In genomic region chr5:43045236-43045635, GRCh38 we compare ENCODE assay signal across 17 cellular contexts. TPM values are rescaled to one million over a fixed set of nuclear protein-coding genes. Genes with fewer than 3 reads are reported as not detected.
A peak's percentile ranks its signal among the peaks of the same experiment; 100 is the strongest.
DNase-seq lines count a peak whose midpoint lies in the region; ATAC-seq, FAIRE-seq and TF ChIP-seq lines count a peak whose summit lies in the region.
"Had no signal": no experiment of that assay in that cellular context is flagged by ENCODE, and none has a peak within 500 bp of the region (broad histone marks: within the 10 kb centered on the region; RNA-seq: fewer than 3 reads in every experiment).

No MANE protein-coding gene starts in this region.

- no peak overlapping the region for H2BK120ac ChIP-seq in H1 (replicated peaks; ENCODE audit: low read depth, low read length)

- H3K18ac ChIP-seq in H1 (ENCODE audit: extremely low read depth, low read length): no peak overlapping the region

- H3K27ac ChIP-seq in HEK293 (ENCODE audit: extremely low read depth, low read depth, low read length): no peak overlapping the region
- no peak overlapping the region for H3K27ac ChIP-seq in H1 (ENCODE audit: low read depth, low read length)
- H3K27ac ChIP-seq in neural progenitor cell: no peak overlapping the region
- H3K27ac ChIP-seq in small intestine (ENCODE audit: low read depth in 1 of 2, low read length in 1 of 2): no peak overlapping the region

- no peaks in the 10 kb centered on the region for H3K9me3 ChIP-seq in HEK293 (ENCODE audit: control insufficient read depth, insufficient read depth, low read depth, low read length)
- no peaks in the 10 kb centered on the region for H3K9me3 ChIP-seq in H1 (ENCODE audit: insufficient read depth in 2 of 2, low read depth in 1 of 2, low read length in 1 of 2)
- H3K9me3 ChIP-seq in neural progenitor cell (ENCODE audit: low read depth): no peaks in the 10 kb centered on the region
- no peaks in the 10 kb centered on the region for H3K9me3 ChIP-seq in small intestine (ENCODE audit: control insufficient read depth, low read depth)
- H3K9me3 ChIP-seq in MG63: no peaks in the 10 kb centered on the region
- H3K9me3 ChIP-seq: left lung had no signal

- no peak overlapping the region for H3K4ac ChIP-seq in H1 (replicated peaks; ENCODE audit: insufficient read length, low read depth, low read length)

- no peaks in the 10 kb centered on the region for H3K36me3 ChIP-seq in HEK293 (ENCODE audit: control insufficient read depth in 2 of 2, insufficient read depth in 1 of 2, low read length in 2 of 2)
- H3K36me3 ChIP-seq in H1 (ENCODE audit: control insufficient read depth in 2 of 4, insufficient read depth in 4 of 4, low read length in 3 of 4): no peaks in the 10 kb centered on the region
- H3K36me3 ChIP-seq in neural progenitor cell: no peaks in the 10 kb centered on the region
- H3K36me3 ChIP-seq in small intestine (ENCODE audit: control insufficient read depth in 2 of 2, insufficient read depth in 2 of 2, low read length in 2 of 2): no peaks in the 10 kb centered on the region
- peaks cover 2% of the 10 kb centered on the region; the same call in 1 of the 2 replicates for H3K36me3 ChIP-seq in MG63
- H3K36me3 ChIP-seq: left lung had no signal

- H3K14ac ChIP-seq in H1 (ENCODE audit: insufficient read length): no peak overlapping the region

- FAIRE-seq in H1 (lab: Jason Lieb, UNC) (no peak), small intestine (lab: Jason Lieb, UNC) (no peak)
- FAIRE-seq: RCC 7860 had no signal

- no peak for TF ChIP-seq EP300 in H1 (IDR thresholded peaks at IDR 0.05; ENCODE audit: borderline replicate concordance in 1 of 2, low read depth in 2 of 2, low read length in 2 of 2)

- no peak for TF ChIP-seq POLR2A in H1 (IDR thresholded peaks at IDR 0.05; ENCODE audit: control extremely low read depth in 1 of 2, low read depth in 2 of 2, low read length in 2 of 2)

- peaks cover 2% of the 10 kb centered on the region for H3K9me3 Mint-ChIP-seq in neural progenitor cell
- H3K9me3 Mint-ChIP-seq: activated T-helper 1 cell treated with anti-CD3 and anti-CD28 coated beads, Interleukin-12 subunit alpha, Interleukin-12 subunit beta, Interleukin-2, Interleukin-4 antibody, amounts not matched to agents 30 ng/mL and 10 ng/mL and 1 ng/mL, durations not matched to agents 14 hours and 24 hours and 36 hours had no signal

- TF ChIP-seq RAD21 in H1 (IDR thresholded peaks at IDR 0.05 in 1 of 2, conservative IDR thresholded peaks at IDR 0.05 in 1 of 2; ENCODE audit: low read depth in 2 of 2, low read length in 2 of 2): no peak

- H2BK20ac ChIP-seq in H1 (ENCODE audit: low read length): 0 out of 2 replicates have a peak overlapping the region, but pooled peaks have one; percentile 21

- no peak for TF ChIP-seq CTCF in HEK293 (tag by site-specific recombination; IDR thresholded peaks at IDR 0.05)
- no peak for TF ChIP-seq CTCF in H1 (IDR thresholded peaks at IDR 0.05; ENCODE audit: control extremely low read depth in 1 of 3, insufficient read depth in 1 of 3, low read depth in 1 of 3, low read length in 3 of 3)
- TF ChIP-seq CTCF in neural progenitor cell (IDR thresholded peaks at IDR 0.05): no peak

- POLR2A ChIA-PET in HEK293 (lab: Yijun Ruan, JAX) (interaction anchor here (0.6 to 1.8 kb wide), 3 partner anchors 20 to 107 kb away, joined by 4 to 5 read pairs (median 5); no protein-coding TSS in a partner anchor), H1 (lab: Charles Lee; ENCODE audit: partially characterized antibody) (interaction anchor here (0.7 to 2.7 kb wide), 6 partner anchors 11 to 75 kb away, joined by 3 to 8 read pairs (median 4); partner anchors contain the start of gene ZNF131)

- no peak overlapping the region for H4K91ac ChIP-seq in H1 (replicated peaks; ENCODE audit: insufficient read length, low read length)

- peaks cover 46% of the 10 kb centered on the region for H3F3A ChIP-seq in neural progenitor cell (ENCODE audit: low read depth)

- H3K23me2 ChIP-seq in H1 (ENCODE audit: low read depth, low read length): no peaks in the 10 kb centered on the region; the same call in 1 of the 2 replicates

- no peak for ATAC-seq in HG02588 (IDR thresholded peaks at IDR 0.05; ENCODE audit: unreplicated experiment)
- ATAC-seq: left lung had no signal

- H2AK5ac ChIP-seq in H1 (ENCODE audit: low read depth, low read length): no peak overlapping the region

- CTCF ChIA-PET in HEK293 (lab: Yijun Ruan, JAX) (interaction anchor here (0.7 to 2.2 kb wide), 5 partner anchors 20 to 134 kb away, joined by 3 to 7 read pairs (median 6); no protein-coding TSS in a partner anchor), H1 (lab: Charles Lee; ENCODE audit: partially characterized antibody) (interaction anchor here (0.6 to 2.0 kb wide), 7 partner anchors 8 to 92 kb away, joined by 3 to 8 read pairs (median 3); no protein-coding TSS in a partner anchor)

- H3K4me2 ChIP-seq in H1 (ENCODE audit: insufficient read depth in 1 of 2, low read depth in 2 of 2, low read length in 2 of 2) (peak overlapping the region; percentile 46 to 72), neural progenitor cell (peak overlapping the region; percentile 1)

- H3K79me2 ChIP-seq in H1 (ENCODE audit: control insufficient read depth in 1 of 2, insufficient read depth in 2 of 2, low read length in 2 of 2) (no peaks in the 10 kb centered on the region), neural progenitor cell (ENCODE audit: low read depth) (no peaks in the 10 kb centered on the region)

- WGBS in H1 (ENCODE audit: extremely low coverage in 1 of 2, insufficient coverage in 1 of 2, insufficient read length in 1 of 2, insufficient replicate concordance in 2 of 2, low coverage in 1 of 2, low lambda C conversion rate in 2 of 2, missing lambda C conversion rate in 1 of 2), 2 experiments: 7% methylated on average over 4 of the region's 4 CpGs; no CpG with 5 or more reads in 1 of the 2 experiments
- WGBS in small intestine, 3 donors: 39 to 57% (median 50%) methylated on average over 4 of the region's 4 CpGs

- DNase-seq in NCI-H187 treated with DMSO at 0.1 percent for 48 hours (lab: John Stamatoyannopoulos, UW) (peak; percentile 76), H1 (ENCODE audit: low read depth in 1 of 2, low spot score in 2 of 2) (no peak), neural progenitor cell (ENCODE audit: low spot score) (peak; percentile 25), NCI-H345 (lab: John Stamatoyannopoulos, UW) (no peak), small intestine (no peak), MG63 (no peak)
- DNase-seq: activated CD4-positive, alpha-beta T cell treated with anti-CD3 and anti-CD28 coated beads for 1 hour; left lung; NCI-H1436; NCI-H446 treated with DMSO at 0.1 percent for 48 hours; stimulated activated CD4-positive, alpha-beta T cell treated with anti-CD3 and anti-CD28 coated beads, Interleukin-2, amount 100 ng/mL, for 48 hours; stomach; T1000 had no signal

- H3K56ac ChIP-seq in H1 (replicated peaks; ENCODE audit: insufficient read length, low read depth, low read length): no peak overlapping the region

- H2BK12ac ChIP-seq in H1 (ENCODE audit: low read depth, low read length): no peak overlapping the region

- no peak overlapping the region for H3K9ac ChIP-seq in H1 (replicated peaks in 1 of 4; ENCODE audit: extremely low read depth in 1 of 4, low read depth in 3 of 4, low read length in 3 of 4)
- H3K9ac ChIP-seq in neural progenitor cell: no peak overlapping the region

- H3K4me1 ChIP-seq in HEK293 (ENCODE audit: control insufficient read depth, insufficient read depth, low read length) (no peaks in the 10 kb centered on the region; the same call in 1 of the 2 replicates), H1 (replicated peaks in 1 of 4; ENCODE audit: control insufficient read depth in 3 of 4, insufficient read depth in 4 of 4, low read length in 3 of 4) (peaks cover 7 to 21% (median 11%) of the 10 kb centered on the region in 4 experiments), neural progenitor cell (peaks cover 13% of the 10 kb centered on the region), small intestine (ENCODE audit: control insufficient read depth in 2 of 2, insufficient read depth in 1 of 2, low read depth in 1 of 2, low read length in 1 of 2) (no peaks in the 10 kb centered on the region)

- peaks cover 54% of the 10 kb centered on the region for H3K27me3 Mint-ChIP-seq in neural progenitor cell (ENCODE audit: insufficient read depth, low read depth)

- no peak overlapping the region for H4K8ac ChIP-seq in H1 (ENCODE audit: extremely low read depth, insufficient read depth, low read length)

- no peaks in the 10 kb centered on the region for H3K79me1 ChIP-seq in H1 (ENCODE audit: low read depth, low read length)

- H3K23ac ChIP-seq in H1 (ENCODE audit: insufficient read length): no peak overlapping the region

- H3K4me3 Mint-ChIP-seq in neural progenitor cell: no peak overlapping the region
- H3K4me3 Mint-ChIP-seq: activated T-helper 1 cell treated with anti-CD3 and anti-CD28 coated beads, Interleukin-12 subunit alpha, Interleukin-12 subunit beta, Interleukin-2, Interleukin-4 antibody, amounts not matched to agents 30 ng/mL and 10 ng/mL and 1 ng/mL, durations not matched to agents 14 hours and 24 hours and 36 hours had no signal

- peaks cover 36 to 63% (median 52%) of the 10 kb centered on the region in 4 experiments for H3K27me3 ChIP-seq in H1 (replicated peaks in 1 of 4; ENCODE audit: control insufficient read depth in 3 of 4, extremely low read depth in 1 of 4, insufficient read depth in 3 of 4, low read length in 3 of 4)
- H3K27me3 ChIP-seq in neural progenitor cell: peaks cover 78% of the 10 kb centered on the region
- H3K27me3 ChIP-seq in small intestine (ENCODE audit: control insufficient read depth in 2 of 2, insufficient read depth in 2 of 2, low read length in 2 of 2): no peaks in the 10 kb centered on the region
- no peaks in the 10 kb centered on the region for H3K27me3 ChIP-seq in MG63

- peaks cover 1% of the 10 kb centered on the region for H3K36me3 Mint-ChIP-seq in neural progenitor cell

- no peak overlapping the region for H2BK5ac ChIP-seq in H1 (ENCODE audit: low read depth, low read length)

- H2BK15ac ChIP-seq in H1 (ENCODE audit: low read length): no peak overlapping the region

- peaks cover 37% of the 10 kb centered on the region for H3K4me1 Mint-ChIP-seq in neural progenitor cell

- H4K5ac ChIP-seq in H1 (ENCODE audit: insufficient read length, low read depth, low read length): no peak overlapping the region

- no peak overlapping the region for H3K27ac Mint-ChIP-seq in neural progenitor cell
- H3K27ac Mint-ChIP-seq: activated T-helper 1 cell treated with anti-CD3 and anti-CD28 coated beads, Interleukin-12 subunit alpha, Interleukin-12 subunit beta, Interleukin-2, Interleukin-4 antibody, amounts not matched to agents 30 ng/mL and 10 ng/mL and 1 ng/mL, durations not matched to agents 14 hours and 24 hours and 36 hours had no signal

- H4K20me1 ChIP-seq in H1 (replicated peaks in 1 of 2; ENCODE audit: control insufficient read depth in 1 of 2, insufficient read depth in 2 of 2, low read length in 2 of 2) (peaks cover 11 to 25% of the 10 kb centered on the region in 2 experiments), neural progenitor cell (ENCODE audit: low read depth) (peaks cover 54% of the 10 kb centered on the region)

- H3K4me3 ChIP-seq in HEK293 (ENCODE audit: low read depth, low read length): no peak overlapping the region
- H3K4me3 ChIP-seq in H1 (ENCODE audit: extremely low read depth in 1 of 4, insufficient read depth in 2 of 4, low read depth in 3 of 4, low read length in 4 of 4): peak overlapping the region in 2 of 4 experiments; percentile 29 to 41; a peak in 5 of 8 replicates
- no peak overlapping the region for H3K4me3 ChIP-seq in neural progenitor cell
- no peak overlapping the region for H3K4me3 ChIP-seq in small intestine (ENCODE audit: low read depth in 1 of 2, low read length in 2 of 2)
- no peak overlapping the region for H3K4me3 ChIP-seq in MG63
- H3K4me3 ChIP-seq: left lung had no signal

- no peak overlapping the region for H2AFZ ChIP-seq in H1 (ENCODE audit: low read length)
- no peak overlapping the region for H2AFZ ChIP-seq in neural progenitor cell (replicated peaks)

RNA-seq across cellular contexts. Expression of gene ANXA2R, which starts 5.1 kb away (rescaled TPM):
- 0.17 and 0.29 TPM in 2 replicates for total RNA-seq in H1 (2021; fragmentation: NEBNext Ultra II Directional; extraction: Animal tissue kit (Norgen Biotek cat#: 25700))
- 0.08 and 0.11 TPM in 2 replicates for polyA plus RNA-seq in H1 (2011; rRNA removed)
- polyA plus RNA-seq in H1 (2011; cell fraction: cytosol; rRNA removed): 0.14 TPM
- 0.30 TPM for polyA plus RNA-seq in H1 (2011; cell fraction: nucleus; rRNA removed)
- 0.11 TPM in 1 of 4 replicates, not detected in the others for polyA plus RNA-seq in H1 (2012, experiment 1 of 2)
- polyA plus RNA-seq in H1 (2012, experiment 2 of 2): not detected
- polyA plus RNA-seq in H1 (2013, experiment 1 of 2): not detected
- 0.04 TPM for polyA plus RNA-seq in H1 (2013, experiment 2 of 2)
- polyA minus RNA-seq in H1 (2011; rRNA and poly(A)+ RNA removed): 0.56 and 1.2 TPM in 2 replicates
- polyA minus RNA-seq in H1 (2011; cell fraction: cytosol; rRNA and poly(A)+ RNA removed): not detected
- polyA minus RNA-seq in H1 (2011; cell fraction: nucleus; rRNA and poly(A)+ RNA removed): 1.2 TPM
- total RNA-seq in neural progenitor cell (ENCODE audit: low replicate concordance): 0.17 and 0.74 TPM in 2 replicates
- 1 to 10 TPM in 2 of 3 donors, under 1 TPM in 1; 0.67 to 5.1 (median 4.1) TPM for polyA plus RNA-seq in small intestine
- 0.12 and 4.3 TPM in 2 replicates for total RNA-seq in MG63 (2014; rRNA removed; shearing (Covaris generic); ENCODE audit: low replicate concordance)

Comparison
In these comparisons a context has a peak if more than half of its experiments do, and no peak if none do; other contexts are left out.
1. DNase-seq: peak in NCI-H187 treated with DMSO at 0.1 percent for 48 hours (single experiment) and neural progenitor cell (single experiment); none in H1 (0 of 2), NCI-H345 (single experiment), small intestine (single experiment) and MG63 (single experiment).